28 cellular contexts compared by ENCODE assay signal in genomic region chr1:110897685-110898084, GRCh38. TPM values are rescaled to one million over a fixed set of nuclear protein-coding genes. Genes with fewer than 3 reads are reported as not detected.
DNase-seq lines count a peak whose midpoint lies in the region; ATAC-seq and TF ChIP-seq lines count a peak whose summit lies in the region.
"Had no signal": no experiment of that assay in that cellular context is flagged by ENCODE, and none has a peak within 500 bp of the region (broad histone marks: within the 10 kb centered on the region; RNA-seq: fewer than 3 reads in every experiment).

No MANE protein-coding gene starts in this region.

- peak; percentile 49 to 57 for ATAC-seq in activated T-cell treated with anti-CD3 and anti-CD28 coated beads, Interleukin-2, amount 50 U/mL, for 4 hours
- ATAC-seq in DND-41 (ENCODE audit: insufficient read depth, low read depth) (peak; percentile 25; the same call in 1 of the 3 replicates), HG03135 (IDR thresholded peaks at IDR 0.05; ENCODE audit: unreplicated experiment) (no peak)
- peak in 1 of 2 donors; percentile 50 for ATAC-seq in natural killer cell treated with Interleukin-12 subunit alpha and Interleukin-12 subunit beta and Interleukin-15 and Interleukin-18, amount 100 ng/mL, for 72 hours
- ATAC-seq: esophagus mucosa, foreskin keratinocyte, left colon had no signal

- H3K27me3 ChIP-seq in DND-41 (ENCODE audit: insufficient read depth, low read length, poor library complexity): no peaks in the 10 kb centered on the region
- H3K27me3 ChIP-seq: foreskin keratinocyte, Peyer's patch, testis, vagina had no signal

- no peak overlapping the region for H3K27ac ChIP-seq in DND-41 (ENCODE audit: low read length)
- H3K27ac ChIP-seq: foreskin keratinocyte, testis, vagina had no signal

- peaks cover 9% of the 10 kb centered on the region; the same call in 1 of the 2 replicates for H3K79me2 ChIP-seq in DND-41 (ENCODE audit: insufficient read depth, low read length)

- peak overlapping the region; percentile 25 for H3K27ac Mint-ChIP-seq in activated T-helper 2 cell treated with anti-CD3 and anti-CD28 coated beads, Interferon-gamma antibody, Interleukin-2, Interleukin-4, amounts not matched to agents 10 μg/mL and 5 μg/mL and 100 μg/mL, durations not matched to agents 14 hours and 24 hours and 36 hours
- peak overlapping the region; percentile 48 to 91 for H3K27ac Mint-ChIP-seq in natural killer cell treated with Interleukin-12 subunit alpha and Interleukin-12 subunit beta and Interleukin-15 and Interleukin-18, amount 100 ng/mL, for 72 hours
- H3K27ac Mint-ChIP-seq in nephron progenitor cell: no peak overlapping the region
- H3K27ac Mint-ChIP-seq: brain had no signal

- H3K27me3 Mint-ChIP-seq in activated T-cell treated with anti-CD3 and anti-CD28 coated beads, Interleukin-2, amount 50 U/mL, for 4 hours (ENCODE audit: low read depth): no peaks in the 10 kb centered on the region
- H3K27me3 Mint-ChIP-seq in activated T-helper 2 cell treated with anti-CD3 and anti-CD28 coated beads, Interferon-gamma antibody, Interleukin-2, Interleukin-4, amounts not matched to agents 10 μg/mL and 5 μg/mL and 100 μg/mL, durations not matched to agents 14 hours and 24 hours and 36 hours (ENCODE audit: low read depth): no peaks in the 10 kb centered on the region
- H3K27me3 Mint-ChIP-seq in natural killer cell treated with Interleukin-12 subunit alpha and Interleukin-12 subunit beta and Interleukin-15 and Interleukin-18, amount 100 ng/mL, for 72 hours: no peaks in the 10 kb centered on the region
- peaks cover 3% of the 10 kb centered on the region for H3K27me3 Mint-ChIP-seq in nephron progenitor cell (ENCODE audit: low read depth, poor library complexity)
- H3K27me3 Mint-ChIP-seq: memory B cell had no signal

- peaks cover 88% of the 10 kb centered on the region for H3K36me3 Mint-ChIP-seq in activated T-cell treated with anti-CD3 and anti-CD28 coated beads, Interleukin-2, amount 50 U/mL, for 4 hours (ENCODE audit: insufficient read depth)
- peaks cover 94% of the 10 kb centered on the region for H3K36me3 Mint-ChIP-seq in activated T-helper 2 cell treated with anti-CD3 and anti-CD28 coated beads, Interferon-gamma antibody, Interleukin-2, Interleukin-4, amounts not matched to agents 10 μg/mL and 5 μg/mL and 100 μg/mL, durations not matched to agents 14 hours and 24 hours and 36 hours (ENCODE audit: low read depth)
- peaks cover 69% of the 10 kb centered on the region for H3K36me3 Mint-ChIP-seq in natural killer cell treated with Interleukin-12 subunit alpha and Interleukin-12 subunit beta and Interleukin-15 and Interleukin-18, amount 100 ng/mL, for 72 hours
- no peaks in the 10 kb centered on the region for H3K36me3 Mint-ChIP-seq in nephron progenitor cell (ENCODE audit: low read depth)
- H3K36me3 Mint-ChIP-seq: brain had no signal

- H3K4me1 ChIP-seq in DND-41 (ENCODE audit: insufficient read depth, low read length): peaks cover 25% of the 10 kb centered on the region
- H3K4me1 ChIP-seq: foreskin keratinocyte, HAP-1, vagina had no signal

- H3K9ac ChIP-seq in DND-41 (ENCODE audit: low read depth, low read length): no peak overlapping the region

- H4K20me1 ChIP-seq in DND-41 (ENCODE audit: insufficient read depth, low read length): no peaks in the 10 kb centered on the region

- peaks cover 73% of the 10 kb centered on the region for H3K36me3 ChIP-seq in DND-41 (ENCODE audit: insufficient read depth, low read length)
- H3K36me3 ChIP-seq: HAP-1, vagina had no signal

- H3K4me2 ChIP-seq in DND-41 (ENCODE audit: insufficient read depth, low read length): no peak overlapping the region

- H3K4me1 Mint-ChIP-seq in activated T-cell treated with anti-CD3 and anti-CD28 coated beads, Interleukin-2, amount 50 U/mL, for 4 hours (ENCODE audit: low read depth): peaks cover 72% of the 10 kb centered on the region
- peaks cover 65% of the 10 kb centered on the region for H3K4me1 Mint-ChIP-seq in activated T-helper 2 cell treated with anti-CD3 and anti-CD28 coated beads, Interferon-gamma antibody, Interleukin-2, Interleukin-4, amounts not matched to agents 10 μg/mL and 5 μg/mL and 100 μg/mL, durations not matched to agents 14 hours and 24 hours and 36 hours (ENCODE audit: low read depth)
- peaks cover 75 to 76% of the 10 kb centered on the region in 2 donors for H3K4me1 Mint-ChIP-seq in natural killer cell treated with Interleukin-12 subunit alpha and Interleukin-12 subunit beta and Interleukin-15 and Interleukin-18, amount 100 ng/mL, for 72 hours (ENCODE audit: low read depth in 2 of 2)
- no peaks in the 10 kb centered on the region for H3K4me1 Mint-ChIP-seq in nephron progenitor cell
- H3K4me1 Mint-ChIP-seq: brain had no signal

- no peak overlapping the region for H3K4me3 ChIP-seq in DND-41 (ENCODE audit: low read depth in 1 of 2, low read length in 2 of 2)
- H3K4me3 ChIP-seq: HAP-1, Peyer's patch, testis, vagina had no signal

- H3K9me3 Mint-ChIP-seq in activated T-cell treated with anti-CD3 and anti-CD28 coated beads, Interleukin-2, amount 50 U/mL, for 4 hours: no peaks in the 10 kb centered on the region
- H3K9me3 Mint-ChIP-seq in activated T-helper 2 cell treated with anti-CD3 and anti-CD28 coated beads, Interferon-gamma antibody, Interleukin-2, Interleukin-4, amounts not matched to agents 10 μg/mL and 5 μg/mL and 100 μg/mL, durations not matched to agents 14 hours and 24 hours and 36 hours: no peaks in the 10 kb centered on the region
- H3K9me3 Mint-ChIP-seq in natural killer cell treated with Interleukin-12 subunit alpha and Interleukin-12 subunit beta and Interleukin-15 and Interleukin-18, amount 100 ng/mL, for 72 hours: no peaks in the 10 kb centered on the region
- no peaks in the 10 kb centered on the region for H3K9me3 Mint-ChIP-seq in nephron progenitor cell
- H3K9me3 Mint-ChIP-seq: brain, memory B cell had no signal

- DNase-seq in activated T-cell treated with anti-CD3 and anti-CD28 coated beads, Interleukin-2, amount 50 U/mL, for 4 hours: no peak
- DNase-seq in activated T-cell treated with anti-CD3 and anti-CD28 coated beads, Interleukin-2, amount 50 U/mL, for 48 hours: no peak
- no peak for DNase-seq in DND-41
- DNase-seq in activated T-helper 2 cell treated with anti-CD3 and anti-CD28 coated beads, Interferon-gamma antibody, Interleukin-2, Interleukin-4, amounts not matched to agents 10 μg/mL and 5 μg/mL and 100 μg/mL, durations not matched to agents 14 hours and 24 hours and 36 hours (ENCODE audit: low spot score): no peak
- no peak for DNase-seq in natural killer cell treated with Interleukin-12 subunit alpha and Interleukin-12 subunit beta and Interleukin-15 and Interleukin-18, amount 100 ng/mL, for 72 hours (ENCODE audit: low spot score)
- DNase-seq in A172 (ENCODE audit: low spot score): no peak
- no peak for DNase-seq in nephron progenitor cell
- DNase-seq: ACHN; activated CD4-positive, alpha-beta T cell treated with anti-CD3 and anti-CD28 coated beads, Interleukin-2, amount 50 U/mL, for 1 hour; C1 segment of cervical spinal cord; effector memory CD4-positive, alpha-beta T cell; foreskin keratinocyte; left colon; NCI-H1092 treated with DMSO at 0.1 percent for 48 hours; NCI-H1930; NCI-H526 treated with DMSO at 0.1 percent for 48 hours; Peyer's patch; small intestine; stimulated activated CD4-positive, alpha-beta T cell treated with anti-CD3 and anti-CD28 coated beads, Interleukin-1b, Interleukin-23, amount 100 ng/mL, for 48 hours; testis had no signal

- H3K9me3 ChIP-seq in DND-41 (ENCODE audit: insufficient read depth, low read length, severe bottlenecking): no peaks in the 10 kb centered on the region
- H3K9me3 ChIP-seq: HAP-1, Peyer's patch, testis, vagina had no signal

- TF ChIP-seq CTCF in DND-41 (IDR thresholded peaks at IDR 0.05; ENCODE audit: borderline replicate concordance, extremely low read depth, low read length, poor library complexity, severe bottlenecking): no peak
- no peak for TF ChIP-seq CTCF in nephron progenitor cell (IDR thresholded peaks at IDR 0.05)

- H3K4me3 Mint-ChIP-seq in activated T-cell treated with anti-CD3 and anti-CD28 coated beads, Interleukin-2, amount 50 U/mL, for 4 hours: no peak overlapping the region
- H3K4me3 Mint-ChIP-seq in activated T-helper 2 cell treated with anti-CD3 and anti-CD28 coated beads, Interferon-gamma antibody, Interleukin-2, Interleukin-4, amounts not matched to agents 10 μg/mL and 5 μg/mL and 100 μg/mL, durations not matched to agents 14 hours and 24 hours and 36 hours (ENCODE audit: low read depth): no peak overlapping the region
- H3K4me3 Mint-ChIP-seq in natural killer cell treated with Interleukin-12 subunit alpha and Interleukin-12 subunit beta and Interleukin-15 and Interleukin-18, amount 100 ng/mL, for 72 hours: peak overlapping the region; percentile 20
- no peak overlapping the region for H3K4me3 Mint-ChIP-seq in nephron progenitor cell
- H3K4me3 Mint-ChIP-seq: brain, memory B cell had no signal

- intact Hi-C loops in activated T-helper 2 cell treated with anti-CD3 and anti-CD28 coated beads, Interferon-gamma antibody, Interleukin-2, Interleukin-4, amounts not matched to agents 10 μg/mL and 5 μg/mL and 100 μg/mL, durations not matched to agents 14 hours and 24 hours and 36 hours (cut with micrococcal nuclease): loop anchor here (2.0 kb wide), 1 partner anchor 25 kb away; the partner anchor contains the start of gene CD53

- no peak overlapping the region for H2AFZ ChIP-seq in DND-41 (ENCODE audit: low read depth, low read length)

RNA-seq across cellular contexts. Expression of gene CD53, which starts 24.7 kb away (rescaled TPM):
- 100 to 1,000 TPM; 163 to 217 (median 190) TPM for total RNA-seq in activated T-cell treated with anti-CD3 and anti-CD28 coated beads, Interleukin-2, amount 50 U/mL, for 4 hours
- total RNA-seq in activated T-helper 2 cell treated with anti-CD3 and anti-CD28 coated beads, Interferon-gamma antibody, Interleukin-2, Interleukin-4, amounts not matched to agents 10 μg/mL and 5 μg/mL and 100 μg/mL, durations not matched to agents 14 hours and 24 hours and 36 hours: 161 and 165 TPM in 2 replicates
- total RNA-seq in natural killer cell treated with Interleukin-12 subunit alpha and Interleukin-12 subunit beta and Interleukin-15 and Interleukin-18, amount 100 ng/mL, for 72 hours: 100 to 1,000 TPM; 357 to 897 TPM
- total RNA-seq in A172 (2014; rRNA removed; shearing (Covaris generic)): not detected in 2 replicates
- total RNA-seq: foreskin keratinocyte, myocyte, renal cortical epithelial cell had no signal

Comparison
In these comparisons a context has a peak if more than half of its experiments do, and no peak if none do; other contexts are left out.
1. RNA of gene CD53, which starts 24.7 kb away (total RNA-seq): 357 to 897 TPM in natural killer cell treated with Interleukin-12 subunit alpha and Interleukin-12 subunit beta and Interleukin-15 and Interleukin-18, amount 100 ng/mL, for 72 hours, 163 to 217 TPM in activated T-cell treated with anti-CD3 and anti-CD28 coated beads, Interleukin-2, amount 50 U/mL, for 4 hours and 161 to 165 TPM in activated T-helper 2 cell treated with anti-CD3 and anti-CD28 coated beads, Interferon-gamma antibody, Interleukin-2, Interleukin-4, amounts not matched to agents 10 μg/mL and 5 μg/mL and 100 μg/mL, durations not matched to agents 14 hours and 24 hours and 36 hours; not detected in A172; every median in the first group is over 100 times any median in the second.